In the genomic region with DNA sequence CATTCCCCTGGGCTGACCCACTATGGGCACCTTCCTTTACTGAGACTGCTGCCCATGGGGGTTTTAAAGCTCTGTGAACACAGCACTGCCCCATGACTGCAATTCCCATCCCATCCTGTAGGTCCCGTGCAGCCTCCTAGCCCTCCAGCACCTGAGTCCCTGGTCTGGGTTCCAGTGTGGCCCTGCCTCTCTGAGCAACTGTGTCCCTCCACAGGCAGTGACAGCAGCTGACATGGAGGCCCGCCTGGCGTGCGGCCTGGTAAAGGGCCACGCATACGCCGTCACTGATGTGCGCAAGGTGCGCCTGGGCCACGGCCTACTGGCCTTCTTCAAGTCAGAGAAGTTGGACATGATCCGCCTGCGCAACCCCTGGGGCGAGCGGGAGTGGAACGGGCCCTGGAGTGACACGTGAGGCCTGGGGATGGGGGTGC, we compare ENCODE assay signal across 15 cellular contexts. TPM values are rescaled to one million over a fixed set of nuclear protein-coding genes. Genes with fewer than 3 reads are reported as not detected.
DNase-seq lines count a peak whose midpoint lies in the region; ATAC-seq and TF ChIP-seq lines count a peak whose summit lies in the region.
"Had no signal": no experiment of that assay in that cellular context is flagged by ENCODE, and none has a peak within 500 bp of the region (broad histone marks: within the 10 kb centered on the region; RNA-seq: fewer than 3 reads in every experiment).

No MANE protein-coding gene starts in this region.

- no peak overlapping the region for H3K27ac ChIP-seq in naive thymus-derived CD4-positive, alpha-beta T cell (ENCODE audit: low read depth, low read length)

- no peak for TF ChIP-seq POLR2A in NB4 (IDR thresholded peaks at IDR 0.05; ENCODE audit: extremely low read depth, insufficient read length)

- H3K4me1 ChIP-seq in naive thymus-derived CD4-positive, alpha-beta T cell (ENCODE audit: control insufficient read depth in 2 of 2, insufficient read depth in 2 of 2, low read length in 2 of 2), result no peaks in the 10 kb centered on the region

- H3K27ac Mint-ChIP-seq in osteocyte (ENCODE audit: unreplicated experiment), result no peak overlapping the region
- H3K27ac Mint-ChIP-seq in naive thymus-derived CD4-positive, alpha-beta T cell, result no peak overlapping the region
- no peak overlapping the region for H3K27ac Mint-ChIP-seq in activated T-helper 2 cell treated with anti-CD3 and anti-CD28 coated beads, Interferon-gamma antibody, Interleukin-2, Interleukin-4, amounts not matched to agents 10 μg/mL and 5 μg/mL and 100 μg/mL, durations not matched to agents 14 hours and 24 hours and 36 hours

- peak; percentile 47 for TF ChIP-seq CTCF in NB4 (IDR thresholded peaks at IDR 0.05; ENCODE audit: low read depth, low read length)
- peak; percentile 43 for TF ChIP-seq CTCF in choroid plexus epithelial cell (conservative IDR thresholded peaks at IDR 0.05; ENCODE audit: low read depth, low read length)
- TF ChIP-seq CTCF in osteocyte (IDR thresholded peaks at IDR 0.05), result peak; percentile 6

- no peak overlapping the region for H3K4me3 Mint-ChIP-seq in osteocyte (ENCODE audit: unreplicated experiment)
- no peak overlapping the region for H3K4me3 Mint-ChIP-seq in naive thymus-derived CD4-positive, alpha-beta T cell
- no peak overlapping the region for H3K4me3 Mint-ChIP-seq in activated T-helper 2 cell treated with anti-CD3 and anti-CD28 coated beads, Interferon-gamma antibody, Interleukin-2, Interleukin-4, amounts not matched to agents 10 μg/mL and 5 μg/mL and 100 μg/mL, durations not matched to agents 14 hours and 24 hours and 36 hours (ENCODE audit: low read depth)

- H3K27me3 ChIP-seq in naive thymus-derived CD4-positive, alpha-beta T cell (ENCODE audit: control insufficient read depth in 2 of 2, insufficient read depth in 2 of 2, low read length in 2 of 2), result no peaks in the 10 kb centered on the region

- intact Hi-C loops in naive thymus-derived CD4-positive, alpha-beta T cell (cut with micrococcal nuclease), result no loop called here
- intact Hi-C loops in activated T-helper 2 cell treated with anti-CD3 and anti-CD28 coated beads, Interferon-gamma antibody, Interleukin-2, Interleukin-4, amounts not matched to agents 10 μg/mL and 5 μg/mL and 100 μg/mL, durations not matched to agents 14 hours and 24 hours and 36 hours (cut with micrococcal nuclease), result no loop called here

- CTCF ChIA-PET in naive thymus-derived CD4-positive, alpha-beta T cell (lab: Charles Lee), result interaction anchor here (1.0 kb wide), 1 partner anchor 854 kb away, joined by 3 read pairs; no protein-coding TSS in a partner anchor

- ATAC-seq in naive thymus-derived CD4-positive, alpha-beta T cell, result no peak
- ATAC-seq: mucosa of descending colon had no signal

- H3K36me3 ChIP-seq in naive thymus-derived CD4-positive, alpha-beta T cell (ENCODE audit: control insufficient read depth in 2 of 3, insufficient read depth in 3 of 3, low read length in 3 of 3), result peaks cover 0 to 8% (median 0%) of the 10 kb centered on the region in 3 experiments

- no peaks in the 10 kb centered on the region for H3K9me3 Mint-ChIP-seq in osteocyte (ENCODE audit: unreplicated experiment)
- H3K9me3 Mint-ChIP-seq in naive thymus-derived CD4-positive, alpha-beta T cell, result no peaks in the 10 kb centered on the region
- no peaks in the 10 kb centered on the region for H3K9me3 Mint-ChIP-seq in activated T-helper 2 cell treated with anti-CD3 and anti-CD28 coated beads, Interferon-gamma antibody, Interleukin-2, Interleukin-4, amounts not matched to agents 10 μg/mL and 5 μg/mL and 100 μg/mL, durations not matched to agents 14 hours and 24 hours and 36 hours

- H3K4me1 Mint-ChIP-seq in osteocyte (ENCODE audit: unreplicated experiment), result peaks cover 6% of the 10 kb centered on the region
- H3K4me1 Mint-ChIP-seq in naive thymus-derived CD4-positive, alpha-beta T cell, result peaks cover 0 to 3% (median 0%) of the 10 kb centered on the region in 7 donors
- peaks cover 3% of the 10 kb centered on the region for H3K4me1 Mint-ChIP-seq in activated T-helper 2 cell treated with anti-CD3 and anti-CD28 coated beads, Interferon-gamma antibody, Interleukin-2, Interleukin-4, amounts not matched to agents 10 μg/mL and 5 μg/mL and 100 μg/mL, durations not matched to agents 14 hours and 24 hours and 36 hours (ENCODE audit: low read depth)

- POLR2A ChIA-PET in naive thymus-derived CD4-positive, alpha-beta T cell (lab: Charles Lee), result no interaction called here

- no peaks in the 10 kb centered on the region for H3K36me3 Mint-ChIP-seq in osteocyte (ENCODE audit: unreplicated experiment)
- H3K36me3 Mint-ChIP-seq in naive thymus-derived CD4-positive, alpha-beta T cell, result peaks cover 0 to 7% (median 0%) of the 10 kb centered on the region in 5 donors
- no peaks in the 10 kb centered on the region for H3K36me3 Mint-ChIP-seq in activated T-helper 2 cell treated with anti-CD3 and anti-CD28 coated beads, Interferon-gamma antibody, Interleukin-2, Interleukin-4, amounts not matched to agents 10 μg/mL and 5 μg/mL and 100 μg/mL, durations not matched to agents 14 hours and 24 hours and 36 hours (ENCODE audit: low read depth)

- DNase-seq in NCI-H82 (lab: John Stamatoyannopoulos, UW), result peak; percentile 30
- no peak for DNase-seq in NCI-H82 treated with DMSO at 0.1 percent for 48 hours (lab: John Stamatoyannopoulos, UW; ENCODE audit: unreplicated experiment)
- peak; percentile 33 for DNase-seq in NB4 (ENCODE audit: low read depth)
- DNase-seq in choroid plexus epithelial cell (ENCODE audit: low read depth), result no peak
- DNase-seq in osteocyte (ENCODE audit: extremely low spot score, unreplicated experiment), result no peak
- DNase-seq in nucleus accumbens (lab: John Stamatoyannopoulos, UW), result no peak
- DNase-seq in naive thymus-derived CD4-positive, alpha-beta T cell, result no peak
- DNase-seq in activated T-helper 2 cell treated with anti-CD3 and anti-CD28 coated beads, Interferon-gamma antibody, Interleukin-2, Interleukin-4, amounts not matched to agents 10 μg/mL and 5 μg/mL and 100 μg/mL, durations not matched to agents 14 hours and 24 hours and 36 hours (ENCODE audit: low spot score), result no peak
- DNase-seq: effector memory CD4-positive, alpha-beta T cell; hippocampal formation; MV-4-11; NCI-H748 treated with DMSO at 0.1 percent for 48 hours; stimulated activated CD8-positive, alpha-beta memory T cell treated with anti-CD3 and anti-CD28 coated beads, Interleukin-4, amount 100 ng/mL, for 48 hours; T-helper 1 cell had no signal

- no peaks in the 10 kb centered on the region for H3K27me3 Mint-ChIP-seq in osteocyte (ENCODE audit: unreplicated experiment)
- no peaks in the 10 kb centered on the region for H3K27me3 Mint-ChIP-seq in naive thymus-derived CD4-positive, alpha-beta T cell
- H3K27me3 Mint-ChIP-seq in activated T-helper 2 cell treated with anti-CD3 and anti-CD28 coated beads, Interferon-gamma antibody, Interleukin-2, Interleukin-4, amounts not matched to agents 10 μg/mL and 5 μg/mL and 100 μg/mL, durations not matched to agents 14 hours and 24 hours and 36 hours (ENCODE audit: low read depth), result no peaks in the 10 kb centered on the region

- H3K4me3 ChIP-seq in NB4 (ENCODE audit: low read depth, low read length) (no peak overlapping the region), choroid plexus epithelial cell (ENCODE audit: low read depth, low read length) (no peak overlapping the region)
- no peak overlapping the region for H3K4me3 ChIP-seq in naive thymus-derived CD4-positive, alpha-beta T cell (ENCODE audit: low read length)
- H3K4me3 ChIP-seq: mucosa of descending colon had no signal

- H3K9me3 ChIP-seq in naive thymus-derived CD4-positive, alpha-beta T cell (ENCODE audit: control insufficient read depth in 2 of 3, low read length in 3 of 3), result no peaks in the 10 kb centered on the region
- H3K9me3 ChIP-seq: mucosa of descending colon had no signal

RNA-seq across cellular contexts. Expression of a gene that starts 12.6 kb away (rescaled TPM):
- total RNA-seq in osteocyte, result not detected in 2 replicates
- total RNA-seq in naive thymus-derived CD4-positive, alpha-beta T cell, result 1 to 10 TPM in 1 of 5 experiments, not detected in 4; 1.1 TPM
- polyA plus RNA-seq in naive thymus-derived CD4-positive, alpha-beta T cell, result not detected
- not detected in 2 replicates for total RNA-seq in activated T-helper 2 cell treated with anti-CD3 and anti-CD28 coated beads, Interferon-gamma antibody, Interleukin-2, Interleukin-4, amounts not matched to agents 10 μg/mL and 5 μg/mL and 100 μg/mL, durations not matched to agents 14 hours and 24 hours and 36 hours

RNA-seq across cellular contexts. Expression of a gene that starts 12.8 kb away (rescaled TPM):
- 0.08 TPM in 1 of 2 replicates, not detected in the other for total RNA-seq in osteocyte
- total RNA-seq in naive thymus-derived CD4-positive, alpha-beta T cell, result 1 to 10 TPM in 1 of 5 experiments, under 1 TPM in 4; 0.07 to 2.5 (median 0.27) TPM
- polyA plus RNA-seq in naive thymus-derived CD4-positive, alpha-beta T cell, result not detected
- total RNA-seq in activated T-helper 2 cell treated with anti-CD3 and anti-CD28 coated beads, Interferon-gamma antibody, Interleukin-2, Interleukin-4, amounts not matched to agents 10 μg/mL and 5 μg/mL and 100 μg/mL, durations not matched to agents 14 hours and 24 hours and 36 hours, result 0.23 and 0.30 TPM in 2 replicates

RNA-seq across cellular contexts. Expression of a gene that starts 48.4 kb away (rescaled TPM):
- total RNA-seq in osteocyte, result 12.8 TPM in 2 replicates
- 1 to 10 TPM in 4 of 5 experiments, under 1 TPM in 1; 0.94 to 5.8 (median 5.6) TPM for total RNA-seq in naive thymus-derived CD4-positive, alpha-beta T cell
- 1 to 10 TPM; 3.0 to 5.8 TPM for polyA plus RNA-seq in naive thymus-derived CD4-positive, alpha-beta T cell
- 0.32 and 0.55 TPM in 2 replicates for total RNA-seq in activated T-helper 2 cell treated with anti-CD3 and anti-CD28 coated beads, Interferon-gamma antibody, Interleukin-2, Interleukin-4, amounts not matched to agents 10 μg/mL and 5 μg/mL and 100 μg/mL, durations not matched to agents 14 hours and 24 hours and 36 hours

Comparison
In these comparisons a context has a peak if more than half of its experiments do, and no peak if none do; other contexts are left out.
1. DNase-seq: peak in NCI-H82 (single experiment) and NB4 (single experiment); none in NCI-H82 treated with DMSO at 0.1 percent for 48 hours (single experiment), choroid plexus epithelial cell (single experiment), osteocyte (single experiment), nucleus accumbens (0 of 56), naive thymus-derived CD4-positive, alpha-beta T cell (0 of 9) and activated T-helper 2 cell treated with anti-CD3 and anti-CD28 coated beads, Interferon-gamma antibody, Interleukin-2, Interleukin-4, amounts not matched to agents 10 μg/mL and 5 μg/mL and 100 μg/mL, durations not matched to agents 14 hours and 24 hours and 36 hours (single experiment).
2. Peak in every context shown above with its lines, with median percentiles within 50 percentile points of each other: CTCF ChIP-seq.